Comparison of ENCODE assay signal across 8 cellular contexts in genomic region chr16:11094075-11094593, GRCh38.
DNase-seq lines count a peak whose midpoint lies in the region; ATAC-seq and TF ChIP-seq lines count a peak whose summit lies in the region.

No MANE protein-coding gene starts in this region.

- H3K27me3 ChIP-seq in CD4-positive, alpha-beta T cell (ENCODE audit: control insufficient read depth, insufficient read depth, low read length) = no peaks in the 10 kb centered on the region

- ATAC-seq in CD4-positive, alpha-beta T cell (ENCODE audit: poor library complexity) = peak; percentile 51
- ATAC-seq in GM19463 (IDR thresholded peaks at IDR 0.05; ENCODE audit: unreplicated experiment) = peak; percentile 82
- peak; percentile 83 for ATAC-seq in stimulated activated naive CD8-positive, alpha-beta T cell treated with anti-CD3 and anti-CD28 coated beads, Interleukin-15, Interleukin-2, amounts not matched to agents 100 U/mL and 50 U/mL, for 24 hours

- intact Hi-C loops in CD4-positive, alpha-beta T cell (cut with DNase I, micrococcal nuclease) = loop anchor here in 1 of 2 experiments (5.0 kb wide), 1 partner anchor 163 kb away; the partner anchor contains the start of gene SOCS1

- POLR2A ChIA-PET in CD4-positive, alpha-beta T cell (lab: Charles Lee) = interaction anchor here (0.9 to 1.7 kb wide), 2 partner anchors 10 to 162 kb away, joined by 3 to 5 read pairs; partner anchors contain the start of gene SOCS1

- peaks cover 8% of the 10 kb centered on the region for H3K36me3 Mint-ChIP-seq in CD4-positive, alpha-beta T cell (ENCODE audit: low read depth)

- in situ Hi-C loops in G401 (cut with HindIII; ENCODE audit: low sequenced_read_pairs) = no loop called here

- peak overlapping the region; percentile 30 for H3K4me3 Mint-ChIP-seq in CD4-positive, alpha-beta T cell

- no peaks in the 10 kb centered on the region for H3K9me3 Mint-ChIP-seq in CD4-positive, alpha-beta T cell

- no peaks in the 10 kb centered on the region for H3K27me3 Mint-ChIP-seq in CD4-positive, alpha-beta T cell

- TF ChIP-seq CTCF in CD4-positive, alpha-beta T cell (IDR thresholded peaks at IDR 0.05) = no peak

- peaks cover 34% of the 10 kb centered on the region for H3K4me1 Mint-ChIP-seq in CD4-positive, alpha-beta T cell (ENCODE audit: low read depth)

- H3K27ac ChIP-seq in CD4-positive, alpha-beta T cell (ENCODE audit: low read depth, low read length) = peak overlapping the region; percentile 49

- no peaks in the 10 kb centered on the region for H3K9me3 ChIP-seq in CD4-positive, alpha-beta T cell (ENCODE audit: control insufficient read depth, low read length)

- DNase-seq in CD4-positive, alpha-beta T cell = no peak
- peak; percentile 62 for DNase-seq in HT1080 (ENCODE audit: low read depth)
- DNase-seq in activated CD4-positive, alpha-beta T cell treated with anti-CD3 and anti-CD28 coated beads, Interleukin-2, amount 50 U/mL, for 48 hours = peak; percentile 74 to 82
- peak; percentile 17 for DNase-seq in inferior parietal cortex (ENCODE audit: extremely low spot score)
- peak; percentile 75 for DNase-seq in stimulated activated naive CD8-positive, alpha-beta T cell treated with anti-CD3 and anti-CD28 coated beads, Interleukin-15, Interleukin-2, amounts not matched to agents 100 U/mL and 50 U/mL, for 24 hours
- no peak for DNase-seq in NCI-H1048 (lab: John Stamatoyannopoulos, UW)
- DNase-seq in G401 (ENCODE audit: low spot score) = no peak

- CTCF ChIA-PET in CD4-positive, alpha-beta T cell (lab: Charles Lee) = no interaction called here

- H3K27ac Mint-ChIP-seq in CD4-positive, alpha-beta T cell = peak overlapping the region; percentile 81

Comparison
In these comparisons a context has a peak if more than half of its experiments do, and no peak if none do; other contexts are left out.
1. DNase-seq: peak in HT1080 (single experiment), activated CD4-positive, alpha-beta T cell treated with anti-CD3 and anti-CD28 coated beads, Interleukin-2, amount 50 U/mL, for 48 hours (2 of 2), inferior parietal cortex (single experiment) and stimulated activated naive CD8-positive, alpha-beta T cell treated with anti-CD3 and anti-CD28 coated beads, Interleukin-15, Interleukin-2, amounts not matched to agents 100 U/mL and 50 U/mL, for 24 hours (single experiment); none in CD4-positive, alpha-beta T cell (0 of 10), NCI-H1048 (single experiment) and G401 (single experiment).
2. Peak in every context shown above with its lines, with median percentiles within 50 percentile points of each other: ATAC-seq.